Comparison of ENCODE assay signal across 1 cellular context in the genomic region with DNA sequence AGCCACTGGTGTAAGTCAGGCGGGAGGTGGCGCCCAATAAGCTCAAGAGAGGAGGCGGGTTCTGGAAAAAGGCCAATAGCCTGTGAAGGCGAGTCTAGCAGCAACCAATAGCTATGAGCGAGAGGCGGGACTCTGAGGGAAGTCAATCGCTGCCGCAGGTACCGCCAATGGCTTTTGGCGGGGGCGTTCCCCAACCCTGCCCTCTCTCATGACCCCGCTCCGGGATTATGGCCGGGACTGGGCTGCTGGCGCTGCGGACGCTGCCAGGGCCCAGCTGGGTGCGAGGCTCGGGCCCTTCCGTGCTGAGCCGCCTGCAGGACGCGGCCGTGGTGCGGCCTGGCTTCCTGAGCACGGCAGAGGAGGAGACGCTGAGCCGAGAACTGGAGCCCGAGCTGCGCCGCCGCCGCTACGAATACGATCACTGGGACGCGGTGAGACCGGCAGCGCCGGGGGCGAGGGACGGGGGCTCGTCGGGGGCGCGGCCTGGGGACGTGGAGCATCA.
TF ChIP-seq lines count a peak whose summit lies in the region.

A gene with protein sequence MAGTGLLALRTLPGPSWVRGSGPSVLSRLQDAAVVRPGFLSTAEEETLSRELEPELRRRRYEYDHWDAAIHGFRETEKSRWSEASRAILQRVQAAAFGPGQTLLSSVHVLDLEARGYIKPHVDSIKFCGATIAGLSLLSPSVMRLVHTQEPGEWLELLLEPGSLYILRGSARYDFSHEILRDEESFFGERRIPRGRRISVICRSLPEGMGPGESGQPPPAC (plus strand): TSS at position 201 of the 502 bp plus-strand sequence. CDS start 27 bp downstream, at position 228.

TF ChIP-seq in SK-N-SH, 30 proteins besides CTCF, POLR2A, EP300 and RAD21 (continued from another document):
- TF ChIP-seq, protein P1, sequence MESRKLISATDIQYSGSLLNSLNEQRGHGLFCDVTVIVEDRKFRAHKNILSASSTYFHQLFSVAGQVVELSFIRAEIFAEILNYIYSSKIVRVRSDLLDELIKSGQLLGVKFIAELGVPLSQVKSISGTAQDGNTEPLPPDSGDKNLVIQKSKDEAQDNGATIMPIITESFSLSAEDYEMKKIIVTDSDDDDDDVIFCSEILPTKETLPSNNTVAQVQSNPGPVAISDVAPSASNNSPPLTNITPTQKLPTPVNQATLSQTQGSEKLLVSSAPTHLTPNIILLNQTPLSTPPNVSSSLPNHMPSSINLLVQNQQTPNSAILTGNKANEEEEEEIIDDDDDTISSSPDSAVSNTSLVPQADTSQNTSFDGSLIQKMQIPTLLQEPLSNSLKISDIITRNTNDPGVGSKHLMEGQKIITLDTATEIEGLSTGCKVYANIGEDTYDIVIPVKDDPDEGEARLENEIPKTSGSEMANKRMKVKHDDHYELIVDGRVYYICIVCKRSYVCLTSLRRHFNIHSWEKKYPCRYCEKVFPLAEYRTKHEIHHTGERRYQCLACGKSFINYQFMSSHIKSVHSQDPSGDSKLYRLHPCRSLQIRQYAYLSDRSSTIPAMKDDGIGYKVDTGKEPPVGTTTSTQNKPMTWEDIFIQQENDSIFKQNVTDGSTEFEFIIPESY (IDR thresholded peaks at IDR 0.05; ENCODE audit: borderline replicate concordance, low read depth): no peak
- TF ChIP-seq, protein P2, sequence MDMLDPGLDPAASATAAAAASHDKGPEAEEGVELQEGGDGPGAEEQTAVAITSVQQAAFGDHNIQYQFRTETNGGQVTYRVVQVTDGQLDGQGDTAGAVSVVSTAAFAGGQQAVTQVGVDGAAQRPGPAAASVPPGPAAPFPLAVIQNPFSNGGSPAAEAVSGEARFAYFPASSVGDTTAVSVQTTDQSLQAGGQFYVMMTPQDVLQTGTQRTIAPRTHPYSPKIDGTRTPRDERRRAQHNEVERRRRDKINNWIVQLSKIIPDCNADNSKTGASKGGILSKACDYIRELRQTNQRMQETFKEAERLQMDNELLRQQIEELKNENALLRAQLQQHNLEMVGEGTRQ (IDR thresholded peaks at IDR 0.05; ENCODE audit: borderline replicate concordance, low read depth, low read length): no peak
- TF ChIP-seq FOXJ3 (CRISPR knock-in tag; IDR thresholded peaks at IDR 0.05) (no peak), FOXM1 (IDR thresholded peaks at IDR 0.05; ENCODE audit: low read depth) (no peak), NRF1 (IDR thresholded peaks at IDR 0.05; ENCODE audit: low read depth, low read length) (no peak), RCOR1 (IDR thresholded peaks at IDR 0.05; ENCODE audit: low read length) (no peak), EZH2phosphoT487 (IDR thresholded peaks at IDR 0.05; ENCODE audit: borderline replicate concordance, low read depth) (no peak), CHD2 (IDR thresholded peaks at IDR 0.05; ENCODE audit: low read length, partially characterized antibody) (peak; percentile 97), JUND (IDR thresholded peaks at IDR 0.05) (no peak), TAF1 (IDR thresholded peaks at IDR 0.05; ENCODE audit: borderline replicate concordance, low read depth, low read length) (peak; percentile 26), NFIC (IDR thresholded peaks at IDR 0.05; ENCODE audit: borderline replicate concordance) (no peak), GABPA (IDR thresholded peaks at IDR 0.05; ENCODE audit: low read depth) (peak; percentile 43; the same call in 1 of the 2 replicates)
- TF ChIP-seq, protein P3, sequence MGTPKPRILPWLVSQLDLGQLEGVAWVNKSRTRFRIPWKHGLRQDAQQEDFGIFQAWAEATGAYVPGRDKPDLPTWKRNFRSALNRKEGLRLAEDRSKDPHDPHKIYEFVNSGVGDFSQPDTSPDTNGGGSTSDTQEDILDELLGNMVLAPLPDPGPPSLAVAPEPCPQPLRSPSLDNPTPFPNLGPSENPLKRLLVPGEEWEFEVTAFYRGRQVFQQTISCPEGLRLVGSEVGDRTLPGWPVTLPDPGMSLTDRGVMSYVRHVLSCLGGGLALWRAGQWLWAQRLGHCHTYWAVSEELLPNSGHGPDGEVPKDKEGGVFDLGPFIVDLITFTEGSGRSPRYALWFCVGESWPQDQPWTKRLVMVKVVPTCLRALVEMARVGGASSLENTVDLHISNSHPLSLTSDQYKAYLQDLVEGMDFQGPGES (IDR thresholded peaks at IDR 0.05; ENCODE audit: low read depth, low read length): peak; percentile 99
- TF ChIP-seq, protein P4, sequence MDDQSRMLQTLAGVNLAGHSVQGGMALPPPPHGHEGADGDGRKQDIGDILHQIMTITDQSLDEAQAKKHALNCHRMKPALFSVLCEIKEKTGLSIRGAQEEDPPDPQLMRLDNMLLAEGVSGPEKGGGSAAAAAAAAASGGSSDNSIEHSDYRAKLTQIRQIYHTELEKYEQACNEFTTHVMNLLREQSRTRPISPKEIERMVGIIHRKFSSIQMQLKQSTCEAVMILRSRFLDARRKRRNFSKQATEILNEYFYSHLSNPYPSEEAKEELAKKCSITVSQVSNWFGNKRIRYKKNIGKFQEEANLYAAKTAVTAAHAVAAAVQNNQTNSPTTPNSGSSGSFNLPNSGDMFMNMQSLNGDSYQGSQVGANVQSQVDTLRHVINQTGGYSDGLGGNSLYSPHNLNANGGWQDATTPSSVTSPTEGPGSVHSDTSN (IDR thresholded peaks at IDR 0.05): peak; percentile 100
